In the genomic region with DNA sequence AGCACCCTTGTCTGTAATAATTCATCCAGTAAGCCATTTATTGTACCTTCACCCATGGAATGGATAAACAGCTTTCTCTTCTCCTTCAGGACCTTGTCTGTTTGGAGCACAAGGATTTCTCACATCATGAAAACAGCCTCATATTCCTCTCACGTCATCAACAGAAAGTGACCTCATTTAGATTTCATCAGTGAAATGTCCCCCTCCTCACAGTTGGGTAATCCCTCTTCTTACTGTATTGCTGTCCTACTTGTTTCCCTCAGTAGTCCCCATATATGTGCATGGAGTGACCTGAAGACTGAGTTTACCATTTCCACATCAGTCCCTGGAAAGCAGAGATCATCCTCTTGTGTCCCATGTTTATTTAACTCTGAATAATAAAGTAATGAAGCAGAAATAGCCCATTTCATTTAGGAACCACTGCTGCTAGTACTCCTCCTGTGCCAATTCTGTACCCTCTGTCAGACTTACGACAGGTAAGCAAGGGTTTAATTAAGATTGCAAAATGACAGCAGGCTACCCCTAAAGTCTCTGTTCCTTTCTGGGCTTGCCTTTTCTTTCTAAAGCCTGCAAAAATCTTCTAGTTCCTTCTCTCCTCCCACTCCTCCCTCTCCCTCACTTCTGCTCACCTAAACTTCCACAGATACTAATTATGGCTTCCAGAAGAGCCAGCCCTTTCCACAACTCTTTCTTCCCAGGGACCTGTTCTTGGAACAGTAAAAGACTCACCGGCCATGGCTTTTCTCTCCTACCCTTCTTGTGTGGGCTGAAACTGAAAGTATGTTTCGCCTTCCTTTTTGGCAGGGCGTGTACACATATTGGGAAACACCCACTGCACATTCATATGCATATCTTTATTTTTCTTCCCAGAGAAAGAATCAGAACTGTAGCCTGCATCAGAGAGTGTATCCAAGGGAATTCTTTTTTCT, we compare ENCODE assay signal across 8 cellular contexts. TPM values are rescaled to one million over a fixed set of nuclear protein-coding genes. Genes with fewer than 3 reads are reported as not detected.
DNase-seq lines count a peak whose midpoint lies in the region; ATAC-seq and TF ChIP-seq lines count a peak whose summit lies in the region.
"Not testable (repeated sequence)": the region's sequence is repeated elsewhere in the genome, so short reads cannot be mapped to it uniquely, and the experiment has no call there.

A gene (minus strand): TSS at position 774 of the 929 bp plus-strand sequence. CDS start 38 bp downstream, at position 736.

- intact Hi-C loops in spleen (cut with DNase I; ENCODE audit: low total_unique reads), result not testable (repeated sequence)

- H3K9ac ChIP-seq in MM.1S (ENCODE audit: low read length), result peak within 1 kb of the TSS; percentile 39; the same call in 1 of the 2 replicates

- peak; percentile 99 for ATAC-seq in GM18909 (IDR thresholded peaks at IDR 0.05; ENCODE audit: poor library complexity, unreplicated experiment)
- peak; percentile 99 for ATAC-seq in HG02852 (IDR thresholded peaks at IDR 0.05; ENCODE audit: unreplicated experiment)

- H3K27me3 Mint-ChIP-seq in activated CD4-positive, alpha-beta T cell treated with anti-CD3 and anti-CD28 coated beads, Interleukin-2, amount 10 ng/mL, durations not matched to agents 7 days and 5 days, result not testable (repeated sequence)

- 1 to 9% (median 4%) methylated on average over 5 of the region's 5 CpGs for WGBS in spleen, 5 donors

- peaks cover 16% of the 10 kb centered on the region for H3K4me1 ChIP-seq in MM.1S (ENCODE audit: low read length)
- peaks cover 7 to 56% (median 43%) of the 10 kb centered on the region in 6 donors for H3K4me1 ChIP-seq in spleen

- not testable (repeated sequence) for H3F3A ChIP-seq in MM.1S (ENCODE audit: insufficient read depth, low read length)

- H3K36me3 Mint-ChIP-seq in activated CD4-positive, alpha-beta T cell treated with anti-CD3 and anti-CD28 coated beads, Interleukin-2, amount 10 ng/mL, durations not matched to agents 7 days and 5 days (ENCODE audit: low read depth), result peaks cover 45% of the 10 kb centered on the region

- H3K27ac Mint-ChIP-seq in activated CD4-positive, alpha-beta T cell treated with anti-CD3 and anti-CD28 coated beads, Interleukin-2, amount 10 ng/mL, durations not matched to agents 7 days and 5 days, result peak within 1 kb of the TSS; percentile 92

- H3K79me2 ChIP-seq in MM.1S (ENCODE audit: low read length), result not testable (repeated sequence)

- H2AFZ ChIP-seq in MM.1S (ENCODE audit: low read length), result peak within 1 kb of the TSS; percentile 85

- H3K4me3 ChIP-seq in AG10803 (ENCODE audit: low read length) (peak within 1 kb of the TSS; percentile 43), MM.1S (ENCODE audit: low read length) (peak within 1 kb of the TSS; percentile 65), choroid plexus epithelial cell (ENCODE audit: low read depth, low read length) (peak within 1 kb of the TSS; percentile 50), spleen (peak within 1 kb of the TSS; percentile 36 to 72 (median 46))

- POLR2A ChIA-PET in activated CD4-positive, alpha-beta T cell treated with anti-CD3 and anti-CD28 coated beads, Interleukin-2, amount 10 ng/mL, durations not matched to agents 7 days and 5 days (lab: Charles Lee), result not testable (repeated sequence)

- H3K27ac ChIP-seq in MM.1S (ENCODE audit: low read length) (peak within 1 kb of the TSS; percentile 38; the same call in 1 of the 2 replicates), layer of hippocampus (ENCODE audit: low read depth, low read length) (peak within 1 kb of the TSS; percentile 15), spleen (peak within 1 kb of the TSS; percentile 72 to 91 (median 85))

- peak within 1 kb of the TSS; percentile 74 for H3K4me2 ChIP-seq in MM.1S (ENCODE audit: low read depth, low read length)

- peak within 1 kb of the TSS; percentile 87 for H3K4me3 Mint-ChIP-seq in activated CD4-positive, alpha-beta T cell treated with anti-CD3 and anti-CD28 coated beads, Interleukin-2, amount 10 ng/mL, durations not matched to agents 7 days and 5 days

- H3K36me3 ChIP-seq in MM.1S (replicated peaks; ENCODE audit: insufficient read depth, low read length), result not testable (repeated sequence)
- H3K36me3 ChIP-seq in spleen, result peaks cover 0 to 27% (median 12%) of the 10 kb centered on the region in 6 donors

- peaks cover 46% of the 10 kb centered on the region for H3K4me1 Mint-ChIP-seq in activated CD4-positive, alpha-beta T cell treated with anti-CD3 and anti-CD28 coated beads, Interleukin-2, amount 10 ng/mL, durations not matched to agents 7 days and 5 days

- H3K9me3 ChIP-seq in MM.1S (replicated peaks; ENCODE audit: insufficient read depth, low read length); spleen: not testable (repeated sequence)

- CTCF ChIA-PET in activated CD4-positive, alpha-beta T cell treated with anti-CD3 and anti-CD28 coated beads, Interleukin-2, amount 10 ng/mL, durations not matched to agents 7 days and 5 days (lab: Charles Lee), result not testable (repeated sequence)

- DNase-seq in AG10803 (ENCODE audit: low read depth) (peak; percentile 66), MM.1S (peak; percentile 73), choroid plexus epithelial cell (ENCODE audit: low read depth) (peak; percentile 87)
- DNase-seq in activated CD4-positive, alpha-beta T cell treated with anti-CD3 and anti-CD28 coated beads, Interleukin-2, amount 10 ng/mL, durations not matched to agents 7 days and 5 days, result peak; percentile 64
- DNase-seq in spleen, result not testable (repeated sequence)

- not testable (repeated sequence) for H3K9me3 Mint-ChIP-seq in activated CD4-positive, alpha-beta T cell treated with anti-CD3 and anti-CD28 coated beads, Interleukin-2, amount 10 ng/mL, durations not matched to agents 7 days and 5 days

- not testable (repeated sequence) for TF ChIP-seq POLR2A in spleen (IDR thresholded peaks at IDR 0.05)

- not testable (repeated sequence) for H3K9me2 ChIP-seq in MM.1S (replicated peaks; ENCODE audit: insufficient read depth, low read length)

- H3K27me3 ChIP-seq in MM.1S (replicated peaks; ENCODE audit: insufficient read depth, low read length); layer of hippocampus (ENCODE audit: control insufficient read depth, insufficient read depth, low read length); spleen (replicated peaks in 1 of 7): not testable (repeated sequence)

- TF ChIP-seq CTCF in AG10803 (conservative IDR thresholded peaks at IDR 0.05; ENCODE audit: low read length); MM.1S (IDR thresholded peaks at IDR 0.05; ENCODE audit: low read length); choroid plexus epithelial cell (conservative IDR thresholded peaks at IDR 0.05; ENCODE audit: low read depth, low read length); spleen (IDR thresholded peaks at IDR 0.05 in 8 of 11, conservative IDR thresholded peaks at IDR 0.05 in 3 of 11): not testable (repeated sequence)

- H4K20me1 ChIP-seq in MM.1S (ENCODE audit: insufficient read depth, low read length), result not testable (repeated sequence)

RNA-seq across cellular contexts. Expression of the gene that starts here (rescaled TPM):
- 10 to 100 TPM; 92.5 to 98.8 TPM for total RNA-seq in activated CD4-positive, alpha-beta T cell treated with anti-CD3 and anti-CD28 coated beads, Interleukin-2, amount 10 ng/mL, durations not matched to agents 7 days and 5 days
- total RNA-seq in spleen, result 100 to 1,000 TPM in 5 of 7 donors, 10 to 100 TPM in 2; 78.8 to 129 (median 111) TPM
- 100 to 1,000 TPM; 111 to 189 (median 135) TPM for polyA plus RNA-seq in spleen

Comparison
In these comparisons a context has a peak if more than half of its experiments do, and no peak if none do; other contexts are left out.
1. H3K27ac ChIP-seq: peak in every context shown above with its lines; median percentile 85 in spleen; 38 in MM.1S; 15 in layer of hippocampus.